ENCODE assay signal across 31 cellular contexts in the genomic region with DNA sequence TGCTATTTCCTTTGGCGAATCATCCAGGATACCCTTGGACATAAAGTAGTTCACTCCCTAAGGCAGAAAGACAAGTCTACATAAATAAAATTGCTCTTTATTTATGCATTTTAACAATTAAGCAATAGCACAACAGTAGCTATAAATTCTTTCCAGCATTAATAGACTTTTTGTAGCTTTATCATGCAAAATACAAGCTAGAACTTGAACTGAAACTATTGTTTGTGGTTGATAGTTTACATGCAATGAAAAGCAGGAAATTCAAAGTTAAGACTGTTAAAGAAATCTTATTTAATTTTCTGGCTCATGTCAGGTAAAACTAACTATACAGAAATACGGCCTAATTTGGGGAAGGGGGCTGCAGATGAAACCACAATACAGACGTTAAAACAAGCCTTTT.
"Had no signal": no experiment of that assay in that cellular context is flagged by ENCODE, and none has a peak within 500 bp of the region (broad histone marks: within the 10 kb centered on the region; RNA-seq: fewer than 3 reads in every experiment).

No MANE protein-coding gene starts in this region.

- DNase-seq: activated CD4-positive, alpha-beta memory T cell treated with anti-CD3 and anti-CD28 coated beads, Interleukin-2, amount 10 ng/mL, durations not matched to agents 7 days and 5 days; activated CD4-positive, alpha-beta T cell treated with anti-CD3 and anti-CD28 coated beads for 1 hour; activated CD4-positive, alpha-beta T cell treated with anti-CD3 and anti-CD28 coated beads for 48 hours; activated CD4-positive, CD25-positive, alpha-beta regulatory T cell; activated CD8-positive, alpha-beta memory T cell treated with anti-CD3 and anti-CD28 coated beads for 24 hours; activated CD8-positive, alpha-beta memory T cell treated with anti-CD3 and anti-CD28 coated beads, Interleukin-2, amount 10 ng/mL, durations not matched to agents 7 days and 5 days; activated CD8-positive, alpha-beta memory T cell treated with anti-CD3 and anti-CD28 coated beads, Interleukin-2, amount 50 U/mL, for 48 hours; activated effector memory CD4-positive, alpha-beta T cell treated with Interleukin-2 at 50 U/mL for 16 hours; activated naive CD4-positive, alpha-beta T cell treated with anti-CD3 and anti-CD28 coated beads, Interleukin-2, amount 10 ng/mL, durations not matched to agents 7 days and 5 days; activated naive CD8-positive, alpha-beta T cell treated with anti-CD3 and anti-CD28 coated beads, Interleukin-2, amount 50 U/mL, for 24 hours; activated T-cell treated with anti-CD3 and anti-CD28 coated beads, Interleukin-2, amount 50 U/mL, for 48 hours; anterior cingulate cortex; brain microvascular endothelial cell; MM.1S; MV-4-11; NCI-H1092; NCI-H146; NCI-H187; NCI-H2029 treated with DMSO at 0.1 percent for 48 hours; NCI-H2107; NCI-H2171; NCI-H510A; NCI-H526; NCI-H748 treated with DMSO at 0.1 percent for 48 hours; NK-92 treated with Interleukin-12 subunit alpha and Interleukin-12 subunit beta, amount 100 ng/mL, for 24 hours; PC-9; Right ventricle myocardium superior; T1000; WERI-Rb-1 had no signal

- ATAC-seq: activated CD8-positive, alpha-beta memory T cell treated with anti-CD3 and anti-CD28 coated beads, Interleukin-2, amount 10 ng/mL, durations not matched to agents 7 days and 5 days; activated naive CD8-positive, alpha-beta T cell treated with anti-CD3 and anti-CD28 coated beads, Interleukin-2, amount 50 U/mL, for 24 hours had no signal

- H3K4me3 ChIP-seq: cardiac muscle cell, PC-9 had no signal

- FAIRE-seq: RCC 7860 had no signal

- H3K27ac ChIP-seq: brain microvascular endothelial cell, cardiac muscle cell, PC-9, WERI-Rb-1 had no signal

- H3K36me3 ChIP-seq: brain microvascular endothelial cell had no signal

- H3K27me3 ChIP-seq: brain microvascular endothelial cell, cardiac muscle cell had no signal
